19 cellular contexts compared by ENCODE assay signal in the genomic region with DNA sequence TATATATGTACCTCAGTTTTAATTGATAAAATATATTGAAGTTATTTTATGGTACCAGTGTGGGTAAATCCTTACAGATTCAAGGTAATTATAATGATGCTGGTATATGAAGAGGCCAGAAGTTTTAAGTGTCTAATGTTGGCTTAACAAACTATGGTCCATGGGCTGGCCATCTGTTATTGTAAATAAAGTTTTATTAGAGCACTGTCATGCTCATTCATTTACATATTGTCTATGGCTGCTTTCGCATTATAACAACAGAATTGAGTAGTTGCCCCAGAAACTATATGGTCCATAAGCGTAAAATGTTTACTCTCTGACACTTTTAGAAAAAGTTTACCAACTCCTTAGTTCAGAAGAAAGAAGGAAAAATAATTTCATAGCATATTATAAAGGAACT.
DNase-seq lines count a peak whose midpoint lies in the region; ATAC-seq, FAIRE-seq and TF ChIP-seq lines count a peak whose summit lies in the region.
"Had no signal": no experiment of that assay in that cellular context is flagged by ENCODE, and none has a peak within 500 bp of the region (broad histone marks: within the 10 kb centered on the region; RNA-seq: fewer than 3 reads in every experiment).

No MANE protein-coding gene starts in this region.

- H2AFZ ChIP-seq in K562 (ENCODE audit: low read depth, low read length), result no peak overlapping the region

- H3K9me1 ChIP-seq in K562 (ENCODE audit: control insufficient read depth, insufficient read depth, low read length), result no peaks in the 10 kb centered on the region

- TF ChIP-seq CTCF in left ventricle myocardium inferior (IDR thresholded peaks at IDR 0.05; ENCODE audit: borderline replicate concordance), result no peak
- TF ChIP-seq CTCF in K562 (IDR thresholded peaks at IDR 0.05 in 2 of 3, conservative IDR thresholded peaks at IDR 0.05 in 1 of 3; ENCODE audit: insufficient read depth in 2 of 3, low read depth in 1 of 3, low read length in 3 of 3), result no peak
- TF ChIP-seq CTCF in uterus (IDR thresholded peaks at IDR 0.05), result no peak

- TF ChIP-seq RAD21 in K562 (CRISPR knock-in tag; conservative IDR thresholded peaks at IDR 0.05 in 1 of 2, IDR thresholded peaks at IDR 0.05 in 1 of 2), result no peak

- CTCF ChIA-PET in K562 (lab: Yijun Ruan, JAX; ENCODE audit: low intra/inter-chr PET ratio), result no interaction called here

- no peak overlapping the region for H3K9ac ChIP-seq in K562 (ENCODE audit: insufficient read depth in 1 of 2, low read depth in 2 of 2, low read length in 2 of 2)
- H3K9ac ChIP-seq: BLaER1 treated with 17β-estradiol and CSF1 and Interleukin-3, amounts not matched to agents 10 nM and 100 nM had no signal

- H3K27ac ChIP-seq in left ventricle myocardium inferior (replicated peaks) (peak overlapping the region; percentile 53), right cardiac atrium (ENCODE audit: low read length) (no peak overlapping the region), K562 (ENCODE audit: extremely low read depth, low read depth, low read length) (no peak overlapping the region), uterus (no peak overlapping the region)
- H3K27ac ChIP-seq: 22Rv1; A549; BLaER1 treated with 17β-estradiol and CSF1 and Interleukin-3, amounts not matched to agents 10 nM and 100 nM; C4-2B had no signal

- BruUV-seq in K562 (replicated peaks; lab: Mats Ljungman, UMichigan), result no TSS peak

- ATAC-seq in right cardiac atrium, result no peak
- no peak for ATAC-seq in K562
- ATAC-seq in HG03354 (IDR thresholded peaks at IDR 0.05; ENCODE audit: poor library complexity, severe bottlenecking, unreplicated experiment), result no peak
- ATAC-seq: A549; CD8-positive, alpha-beta T cell had no signal

- WGBS in right cardiac atrium, result 100% methylated on average over 2 of the region's 2 CpGs
- 50% methylated on average over 2 of the region's 2 CpGs for WGBS in K562 (ENCODE audit: insufficient coverage, low coverage, missing lambda C conversion rate)

- no peaks in the 10 kb centered on the region for H3K79me2 ChIP-seq in K562 (ENCODE audit: control insufficient read depth, insufficient read depth, low read length)

- FAIRE-seq in K562 (lab: Jason Lieb, UNC), result no peak
- FAIRE-seq: A549, D721Med, GM12892, GM18507 had no signal

- peaks cover 75% of the 10 kb centered on the region for H3K4me1 ChIP-seq in left ventricle myocardium inferior
- H3K4me1 ChIP-seq in right cardiac atrium (ENCODE audit: control insufficient read depth, insufficient read depth, low read length), result peaks cover 6% of the 10 kb centered on the region
- no peaks in the 10 kb centered on the region for H3K4me1 ChIP-seq in K562 (replicated peaks in 1 of 2; ENCODE audit: control insufficient read depth in 2 of 2, insufficient read depth in 2 of 2, low read length in 2 of 2)
- peaks cover 0 to 8% of the 10 kb centered on the region in 2 donors for H3K4me1 ChIP-seq in uterus

- no peak overlapping the region for H3K4me2 ChIP-seq in K562 (ENCODE audit: insufficient read depth, low read length)
- H3K4me2 ChIP-seq: A549 had no signal

- H3K36me3 ChIP-seq in left ventricle myocardium inferior (peaks cover 21% of the 10 kb centered on the region), K562 (ENCODE audit: control insufficient read depth, insufficient read depth, low read length) (no peaks in the 10 kb centered on the region; the same call in 2 of the 3 replicates), uterus (no peaks in the 10 kb centered on the region)

- intact Hi-C loops in left ventricle myocardium inferior (cut with micrococcal nuclease) (no loop called here), right cardiac atrium (cut with DNase I) (no loop called here), K562 (cut with micrococcal nuclease) (no loop called here), uterus (cut with DNase I; ENCODE audit: low total_unique reads) (no loop called here)

- H3K27me3 ChIP-seq in left ventricle myocardium inferior (ENCODE audit: low read depth) (no peaks in the 10 kb centered on the region), right cardiac atrium (ENCODE audit: control insufficient read depth, insufficient read depth) (no peaks in the 10 kb centered on the region), K562 (ENCODE audit: control insufficient read depth in 2 of 2, insufficient read depth in 2 of 2, low read length in 2 of 2) (no peaks in the 10 kb centered on the region), uterus (no peaks in the 10 kb centered on the region)
- H3K27me3 ChIP-seq: BLaER1 treated with 17β-estradiol and CSF1 and Interleukin-3, amounts not matched to agents 10 nM and 100 nM had no signal

- no peaks in the 10 kb centered on the region for H4K20me1 ChIP-seq in K562 (replicated peaks; ENCODE audit: control insufficient read depth, insufficient read depth, low read length)

- no peak overlapping the region for H3K4me3 ChIP-seq in left ventricle myocardium inferior
- no peak overlapping the region for H3K4me3 ChIP-seq in right cardiac atrium (ENCODE audit: low read length)
- no peak overlapping the region for H3K4me3 ChIP-seq in K562
- H3K4me3 ChIP-seq in uterus, result no peak overlapping the region
- H3K4me3 ChIP-seq: A549 had no signal

- no peak for TF ChIP-seq EP300 in K562 (IDR thresholded peaks at IDR 0.05; ENCODE audit: low read length)

- no peak for DNase-seq in left ventricle myocardium inferior
- DNase-seq in right cardiac atrium, result no peak
- no peak for DNase-seq in K562 (ENCODE audit: extremely low read depth in 1 of 4, low spot score in 3 of 4)
- no peak for DNase-seq in uterus
- DNase-seq: AML-193; Caco-2; Calu3; CD4-positive, alpha-beta T cell; CD8-positive, alpha-beta T cell; DMS79 treated with DMSO at 0.1 percent for 48 hours; GF-D8 had no signal

- no peaks in the 10 kb centered on the region for H3K9me3 ChIP-seq in left ventricle myocardium inferior (replicated peaks)
- no peaks in the 10 kb centered on the region for H3K9me3 ChIP-seq in right cardiac atrium (ENCODE audit: control insufficient read depth, low read length)
- no peaks in the 10 kb centered on the region for H3K9me3 ChIP-seq in K562 (replicated peaks; ENCODE audit: control insufficient read depth, insufficient read depth, low read depth, low read length)
- no peaks in the 10 kb centered on the region for H3K9me3 ChIP-seq in uterus
- H3K9me3 ChIP-seq: A549, Caco-2 had no signal

- POLR2A ChIA-PET in K562 (lab: Yijun Ruan, JAX), result no interaction called here

- TF ChIP-seq POLR2A in K562 (conservative IDR thresholded peaks at IDR 0.05) (no peak), uterus (IDR thresholded peaks at IDR 0.05) (no peak)

- in situ Hi-C loops in K562 (cut with MboI), result no loop called here

TF ChIP-seq in K562, 482 proteins besides CTCF, POLR2A, EP300 and RAD21 (continues in another document):
- TF ChIP-seq, protein P1, sequence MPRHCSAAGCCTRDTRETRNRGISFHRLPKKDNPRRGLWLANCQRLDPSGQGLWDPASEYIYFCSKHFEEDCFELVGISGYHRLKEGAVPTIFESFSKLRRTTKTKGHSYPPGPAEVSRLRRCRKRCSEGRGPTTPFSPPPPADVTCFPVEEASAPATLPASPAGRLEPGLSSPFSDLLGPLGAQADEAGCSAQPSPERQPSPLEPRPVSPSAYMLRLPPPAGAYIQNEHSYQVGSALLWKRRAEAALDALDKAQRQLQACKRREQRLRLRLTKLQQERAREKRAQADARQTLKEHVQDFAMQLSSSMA (CRISPR knock-in tag; IDR thresholded peaks at IDR 0.05), result no peak
